In the genomic region with DNA sequence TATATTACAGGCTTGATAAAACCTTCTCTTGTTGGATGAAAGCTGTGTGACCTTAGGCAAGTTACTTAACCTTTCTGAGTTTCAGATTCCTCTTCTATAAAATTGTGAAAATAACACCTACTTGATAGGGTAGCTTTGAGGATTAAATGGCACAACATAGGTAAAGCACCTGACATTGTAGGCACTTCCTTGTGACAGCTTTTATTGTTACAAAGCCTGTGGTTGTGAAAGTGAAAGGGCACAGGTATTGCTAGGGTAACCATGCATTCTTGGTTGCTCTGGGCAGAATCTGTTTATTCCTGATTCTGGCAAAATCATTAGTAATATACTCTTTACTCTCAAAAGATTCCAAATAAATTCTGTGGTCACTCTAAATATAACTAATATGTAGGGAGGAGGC, we compare ENCODE assay signal across 39 cellular contexts.
"Had no signal": no experiment of that assay in that cellular context is flagged by ENCODE, and none has a peak within 500 bp of the region (broad histone marks: within the 10 kb centered on the region; RNA-seq: fewer than 3 reads in every experiment).

No MANE protein-coding gene starts in this region.

- H3K4me3 ChIP-seq: ascending aorta, cardiac muscle cell had no signal

- DNase-seq: activated B cell treated with CpG ODN at 0.5 μM for 24 hours; activated CD4-positive, alpha-beta memory T cell treated with anti-CD3 and anti-CD28 coated beads for 36 hours; activated CD4-positive, alpha-beta T cell treated with anti-CD3 and anti-CD28 coated beads for 4 hours; activated CD4-positive, alpha-beta T cell treated with anti-CD3 and anti-CD28 coated beads, Interleukin-2, amount 10 ng/mL, durations not matched to agents 24 days and 14 days; activated CD4-positive, alpha-beta T cell treated with anti-CD3 and anti-CD28 coated beads, Interleukin-2, amount 50 U/mL, for 1 hour; activated CD4-positive, alpha-beta T cell treated with anti-CD3 and anti-CD28 coated beads, Interleukin-2, amount 50 U/mL, for 4 hours; activated CD4-positive, CD25-positive, alpha-beta regulatory T cell treated with anti-CD3 and anti-CD28 coated beads, Interleukin-2, amount 50 U/mL, for 72 hours; activated CD8-positive, alpha-beta memory T cell treated with anti-CD3 and anti-CD28 coated beads, Interleukin-2, amount 50 U/mL, for 4 hours; activated CD8-positive, alpha-beta T cell treated with anti-CD3 and anti-CD28 coated beads for 36 hours; activated effector memory CD4-positive, alpha-beta T cell treated with anti-CD3 and anti-CD28 coated beads, Interleukin-2, amount 50 U/mL, for 16 hours; activated gamma-delta T cell treated with Interleukin-2 at 50 U/mL for 16 hours; activated naive CD4-positive, alpha-beta T cell; activated naive CD4-positive, alpha-beta T cell treated with anti-CD3 and anti-CD28 coated beads for 36 hours; activated naive CD4-positive, alpha-beta T cell treated with anti-CD3 and anti-CD28 coated beads, Interleukin-2, amount 50 U/mL, for 16 hours; activated naive CD8-positive, alpha-beta T cell treated with anti-CD3 and anti-CD28 coated beads, Interleukin-2, amount 10 ng/mL, durations not matched to agents 7 days and 5 days; activated naive CD8-positive, alpha-beta T cell treated with anti-CD3 and anti-CD28 coated beads, Interleukin-2, amount 50 U/mL, for 24 hours; activated T-cell treated with anti-CD3 and anti-CD28 coated beads for 4 hours; activated T-cell treated with anti-CD3 and anti-CD28 coated beads, Interleukin-2, amount 50 U/mL, for 1 hour; activated T-cell treated with anti-CD3 and anti-CD28 coated beads, Interleukin-2, amount 50 U/mL, for 4 hours; activated T-cell treated with anti-CD3 and anti-CD28 coated beads, Interleukin-2, amount 50 U/mL, for 72 hours; amygdala; anterior cingulate cortex; caudate nucleus; cerebellar nuclear complex; T-helper 1 cell; T-helper 2 cell; T-helper 9 cell had no signal

- H3K4me1 ChIP-seq: ascending aorta had no signal

- H3K27ac ChIP-seq: ascending aorta, cardiac muscle cell, VCaP had no signal

- H3K9me3 ChIP-seq: ascending aorta had no signal

- H3K4me1 Mint-ChIP-seq: activated B cell treated with CpG ODN at 0.5 μM for 24 hours; activated CD4-positive, alpha-beta T cell treated with anti-CD3 and anti-CD28 coated beads, Interleukin-2, amount 10 ng/mL, durations not matched to agents 24 days and 14 days; activated naive CD8-positive, alpha-beta T cell treated with anti-CD3 and anti-CD28 coated beads, Interleukin-2, amount 10 ng/mL, durations not matched to agents 7 days and 5 days; activated naive CD8-positive, alpha-beta T cell treated with anti-CD3 and anti-CD28 coated beads, Interleukin-2, amount 50 U/mL, for 24 hours; activated T-helper 17 cell treated with anti-CD3 and anti-CD28 coated beads, Interleukin-2, amount 50 U/mL, for 72 hours; central memory CD8-positive, alpha-beta T cell had no signal

- H3K27ac Mint-ChIP-seq: activated B cell treated with CpG ODN at 0.5 μM for 24 hours; activated CD4-positive, alpha-beta memory T cell treated with anti-CD3 and anti-CD28 coated beads for 36 hours; activated CD4-positive, alpha-beta T cell treated with anti-CD3 and anti-CD28 coated beads, Interleukin-2, amount 10 ng/mL, durations not matched to agents 24 days and 14 days; activated CD8-positive, alpha-beta T cell treated with anti-CD3 and anti-CD28 coated beads for 36 hours; activated naive CD4-positive, alpha-beta T cell treated with anti-CD3 and anti-CD28 coated beads for 36 hours; activated naive CD8-positive, alpha-beta T cell; activated naive CD8-positive, alpha-beta T cell treated with anti-CD3 and anti-CD28 coated beads, Interleukin-2, amount 10 ng/mL, durations not matched to agents 7 days and 5 days; activated naive CD8-positive, alpha-beta T cell treated with anti-CD3 and anti-CD28 coated beads, Interleukin-2, amount 50 U/mL, for 24 hours; activated T-cell treated with anti-CD3 and anti-CD28 coated beads, Interleukin-2, amount 50 U/mL, for 72 hours; activated T-helper 1 cell treated with anti-CD3 and anti-CD28 coated beads, Interleukin-12 subunit alpha, Interleukin-12 subunit beta, Interleukin-2, Interleukin-4 antibody, amounts not matched to agents 30 ng/mL and 10 ng/mL and 1 ng/mL, durations not matched to agents 14 hours and 24 hours and 36 hours; activated T-helper 17 cell treated with anti-CD3 and anti-CD28 coated beads, Interleukin-2, amount 50 U/mL, for 72 hours; brain; T-helper 1 cell treated with Interleukin-12 subunit alpha and Interleukin-12 subunit beta and Interleukin-4 antibody, amounts not matched to agents 30 μg/mL and 1 μg/mL, for 36 hours; T-helper 2 cell treated with Interferon-gamma antibody and Interleukin-4, amounts not matched to agents 5 μg/mL and 100 μg/mL, for 36 hours had no signal

- H3K4me3 Mint-ChIP-seq: activated B cell treated with CpG ODN at 0.5 μM for 24 hours; activated CD4-positive, alpha-beta memory T cell treated with anti-CD3 and anti-CD28 coated beads for 36 hours; activated CD4-positive, alpha-beta T cell treated with anti-CD3 and anti-CD28 coated beads, Interleukin-2, amount 10 ng/mL, durations not matched to agents 24 days and 14 days; activated CD8-positive, alpha-beta T cell treated with anti-CD3 and anti-CD28 coated beads for 36 hours; activated naive CD4-positive, alpha-beta T cell treated with anti-CD3 and anti-CD28 coated beads for 36 hours; activated naive CD8-positive, alpha-beta T cell; activated naive CD8-positive, alpha-beta T cell treated with anti-CD3 and anti-CD28 coated beads, Interleukin-2, amount 10 ng/mL, durations not matched to agents 7 days and 5 days; activated naive CD8-positive, alpha-beta T cell treated with anti-CD3 and anti-CD28 coated beads, Interleukin-2, amount 50 U/mL, for 24 hours; activated T-cell treated with anti-CD3 and anti-CD28 coated beads, Interleukin-2, amount 50 U/mL, for 4 hours; activated T-cell treated with anti-CD3 and anti-CD28 coated beads, Interleukin-2, amount 50 U/mL, for 72 hours; activated T-helper 1 cell treated with anti-CD3 and anti-CD28 coated beads, Interleukin-12 subunit alpha, Interleukin-12 subunit beta, Interleukin-2, Interleukin-4 antibody, amounts not matched to agents 30 ng/mL and 10 ng/mL and 1 ng/mL, durations not matched to agents 14 hours and 24 hours and 36 hours; activated T-helper 17 cell treated with anti-CD3 and anti-CD28 coated beads, Interleukin-2, amount 50 U/mL, for 72 hours; brain; central memory CD8-positive, alpha-beta T cell; T-helper 1 cell treated with Interleukin-12 subunit alpha and Interleukin-12 subunit beta and Interleukin-4 antibody, amounts not matched to agents 30 μg/mL and 1 μg/mL, for 36 hours; T-helper 2 cell treated with Interferon-gamma antibody and Interleukin-4, amounts not matched to agents 5 μg/mL and 100 μg/mL, for 36 hours had no signal

- H3K27me3 Mint-ChIP-seq: activated B cell treated with CpG ODN at 0.5 μM for 24 hours; activated CD4-positive, alpha-beta memory T cell treated with anti-CD3 and anti-CD28 coated beads for 36 hours; activated CD4-positive, alpha-beta T cell treated with anti-CD3 and anti-CD28 coated beads, Interleukin-2, amount 10 ng/mL, durations not matched to agents 24 days and 14 days; activated CD8-positive, alpha-beta T cell treated with anti-CD3 and anti-CD28 coated beads for 36 hours; activated naive CD8-positive, alpha-beta T cell; activated naive CD8-positive, alpha-beta T cell treated with anti-CD3 and anti-CD28 coated beads, Interleukin-2, amount 10 ng/mL, durations not matched to agents 7 days and 5 days; activated naive CD8-positive, alpha-beta T cell treated with anti-CD3 and anti-CD28 coated beads, Interleukin-2, amount 50 U/mL, for 24 hours; activated T-helper 17 cell treated with anti-CD3 and anti-CD28 coated beads, Interleukin-2, amount 50 U/mL, for 72 hours; brain; central memory CD8-positive, alpha-beta T cell had no signal

- H3K9me3 Mint-ChIP-seq: activated CD4-positive, alpha-beta memory T cell treated with anti-CD3 and anti-CD28 coated beads for 36 hours; activated CD4-positive, alpha-beta T cell treated with anti-CD3 and anti-CD28 coated beads, Interleukin-2, amount 10 ng/mL, durations not matched to agents 24 days and 14 days; activated CD8-positive, alpha-beta T cell treated with anti-CD3 and anti-CD28 coated beads for 36 hours; activated naive CD4-positive, alpha-beta T cell treated with anti-CD3 and anti-CD28 coated beads for 36 hours; activated naive CD8-positive, alpha-beta T cell treated with anti-CD3 and anti-CD28 coated beads, Interleukin-2, amount 10 ng/mL, durations not matched to agents 7 days and 5 days; activated T-helper 17 cell treated with anti-CD3 and anti-CD28 coated beads, Interleukin-2, amount 50 U/mL, for 72 hours; brain had no signal

- H3K36me3 Mint-ChIP-seq: activated CD4-positive, alpha-beta memory T cell treated with anti-CD3 and anti-CD28 coated beads for 36 hours; activated naive CD8-positive, alpha-beta T cell; activated naive CD8-positive, alpha-beta T cell treated with anti-CD3 and anti-CD28 coated beads, Interleukin-2, amount 10 ng/mL, durations not matched to agents 7 days and 5 days; brain had no signal

- FAIRE-seq: bronchial epithelial cell, TTC549 had no signal

- H3K36me3 ChIP-seq: ascending aorta, cardiac muscle cell had no signal

- H3K27me3 ChIP-seq: ascending aorta, cardiac muscle cell had no signal

- ATAC-seq: activated CD8-positive, alpha-beta T cell treated with anti-CD3 and anti-CD28 coated beads for 36 hours; activated naive CD8-positive, alpha-beta T cell treated with anti-CD3 and anti-CD28 coated beads, Interleukin-2, amount 50 U/mL, for 24 hours; activated T-cell treated with anti-CD3 and anti-CD28 coated beads, Interleukin-2, amount 50 U/mL, for 4 hours; activated T-cell treated with anti-CD3 and anti-CD28 coated beads, Interleukin-2, amount 50 U/mL, for 72 hours; activated T-helper 17 cell treated with anti-CD3 and anti-CD28 coated beads, Interleukin-2, amount 50 U/mL, for 72 hours had no signal
